Comparison of ENCODE assay signal across 22 cellular contexts in the genomic region with DNA sequence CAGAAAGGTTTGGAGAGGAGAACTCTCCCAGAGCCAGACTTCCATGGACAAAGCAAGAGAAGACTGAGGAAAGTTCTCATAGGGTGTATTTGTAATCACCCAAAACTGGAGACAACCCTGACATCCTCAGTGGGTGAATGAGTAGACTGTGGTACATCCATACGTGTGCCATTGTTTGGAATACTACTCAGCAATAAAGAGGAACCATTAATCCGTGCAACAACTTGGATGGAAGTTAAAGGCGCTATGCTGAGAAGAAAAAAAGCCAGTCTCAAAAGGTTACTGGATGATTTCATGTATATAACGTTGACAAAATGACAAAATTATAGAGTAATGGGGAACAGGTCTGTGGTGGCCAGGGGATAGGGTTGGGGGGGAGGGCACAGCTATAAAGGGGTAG. TPM values are rescaled to one million over a fixed set of nuclear protein-coding genes. Genes with fewer than 3 reads are reported as not detected.
DNase-seq lines count a peak whose midpoint lies in the region; ATAC-seq, FAIRE-seq and TF ChIP-seq lines count a peak whose summit lies in the region.
"Had no signal": no experiment of that assay in that cellular context is flagged by ENCODE, and none has a peak within 500 bp of the region (broad histone marks: within the 10 kb centered on the region; RNA-seq: fewer than 3 reads in every experiment).

No MANE protein-coding gene starts in this region.

- no TSS peak for BruUV-seq in K562 (replicated peaks; lab: Mats Ljungman, UMichigan)

- FAIRE-seq in K562 (lab: Jason Lieb, UNC), result no peak
- FAIRE-seq: A549, D721Med, G401.6, GM12891, GM19239 had no signal

- H4K20me1 ChIP-seq in SK-N-SH (ENCODE audit: insufficient read depth) (no peaks in the 10 kb centered on the region), K562 (replicated peaks; ENCODE audit: control insufficient read depth, insufficient read depth, low read length) (no peaks in the 10 kb centered on the region)

- TF ChIP-seq POLR2A in heart left ventricle (IDR thresholded peaks at IDR 0.05) (no peak), K562 (conservative IDR thresholded peaks at IDR 0.05) (no peak)

- intact Hi-C loops in left ventricle myocardium inferior (cut with micrococcal nuclease) (no loop called here), heart left ventricle (cut with DNase I) (no loop called here), K562 (cut with micrococcal nuclease) (no loop called here)

- H3K9me1 ChIP-seq in K562 (ENCODE audit: control insufficient read depth, insufficient read depth, low read length), result no peaks in the 10 kb centered on the region

- H3K4me1 ChIP-seq in SK-N-SH (ENCODE audit: control insufficient read depth in 1 of 2, insufficient read depth in 2 of 2, low read depth in 1 of 2, low read length in 1 of 2) (peaks cover 0 to 6% of the 10 kb centered on the region in 2 experiments; a peak in 1 of 4 replicates), left ventricle myocardium inferior (peaks cover 37% of the 10 kb centered on the region), heart left ventricle (peaks cover 0 to 27% (median 10%) of the 10 kb centered on the region in 12 donors), K562 (replicated peaks in 1 of 2; ENCODE audit: control insufficient read depth in 2 of 2, insufficient read depth in 2 of 2, low read length in 2 of 2) (peaks cover 34 to 90% of the 10 kb centered on the region in 2 experiments)
- H3K4me1 ChIP-seq: BE2C, BLaER1 had no signal

- H3K9ac ChIP-seq in SK-N-SH, result no peak overlapping the region
- no peak overlapping the region for H3K9ac ChIP-seq in K562 (ENCODE audit: insufficient read depth in 1 of 2, low read depth in 2 of 2, low read length in 2 of 2)
- H3K9ac ChIP-seq: BLaER1 had no signal

- no peak overlapping the region for H3K4me2 ChIP-seq in SK-N-SH
- no peak overlapping the region; the same call in 1 of the 2 replicates for H3K4me2 ChIP-seq in K562 (ENCODE audit: insufficient read depth, low read length)
- H3K4me2 ChIP-seq: BLaER1 had no signal

- H2AFZ ChIP-seq in SK-N-SH (ENCODE audit: low read depth) (no peak overlapping the region), K562 (ENCODE audit: low read depth, low read length) (no peak overlapping the region)

- TF ChIP-seq EP300 in SK-N-SH (IDR thresholded peaks at IDR 0.05; ENCODE audit: borderline replicate concordance in 1 of 2, low read depth in 1 of 2, low read length in 1 of 2) (no peak), K562 (IDR thresholded peaks at IDR 0.05; ENCODE audit: low read length) (no peak)

- in situ Hi-C loops in K562 (cut with MboI), result no loop called here

- H3K79me2 ChIP-seq in SK-N-SH (ENCODE audit: insufficient read depth), result no peaks in the 10 kb centered on the region
- H3K79me2 ChIP-seq in K562 (ENCODE audit: control insufficient read depth, insufficient read depth, low read length), result peaks cover 67% of the 10 kb centered on the region

- no peak for TF ChIP-seq RAD21 in SK-N-SH (IDR thresholded peaks at IDR 0.05; ENCODE audit: low read length)
- no peak for TF ChIP-seq RAD21 in K562 (CRISPR knock-in tag; conservative IDR thresholded peaks at IDR 0.05 in 1 of 2, IDR thresholded peaks at IDR 0.05 in 1 of 2)

- no peak for ATAC-seq in SK-N-SH treated with all-trans-retinoic acid at 6 μM for 48 hours
- ATAC-seq in heart left ventricle, result no peak
- no peak for ATAC-seq in K562
- ATAC-seq in GM19452 (IDR thresholded peaks at IDR 0.05; ENCODE audit: unreplicated experiment), result no peak
- ATAC-seq: A549 had no signal

- 84% methylated on average over 4 of the region's 4 CpGs for WGBS in SK-N-SH (ENCODE audit: low lambda C conversion rate)
- WGBS in heart left ventricle, 4 donors, result 93 to 95% (median 93%) methylated on average over 4 of the region's 4 CpGs
- WGBS in K562 (ENCODE audit: insufficient coverage, low coverage, missing lambda C conversion rate), result 87% methylated on average over 4 of the region's 4 CpGs

- no peak for DNase-seq in SK-N-SH
- no peak for DNase-seq in left ventricle myocardium inferior
- DNase-seq in heart left ventricle, result no peak
- no peak for DNase-seq in K562 (ENCODE audit: extremely low read depth in 1 of 4, low spot score in 3 of 4)
- no peak for DNase-seq in Ammon's horn (ENCODE audit: low spot score)
- DNase-seq: BE2C; C1 segment of cervical spinal cord; Caco-2; Calu3; CD4-positive, alpha-beta memory T cell; CD4-positive, CD25-positive, alpha-beta regulatory T cell; DMS79 treated with DMSO at 0.1 percent for 48 hours; GF-D8 had no signal

- CTCF ChIA-PET in SK-N-SH (lab: Yijun Ruan, JAX), result interaction anchor here (1.2 to 33.3 kb wide), 4 partner anchors 9 to 49 kb away, joined by 4 to 1017 read pairs (median 33); a partner anchor contains a TSS
- CTCF ChIA-PET in K562 (lab: Yijun Ruan, JAX; ENCODE audit: low intra/inter-chr PET ratio), result no interaction called here

- POLR2A ChIA-PET in SK-N-SH (lab: Yijun Ruan, JAX), result no interaction called here
- POLR2A ChIA-PET in K562 (lab: Yijun Ruan, JAX), result interaction anchor here (1.2 to 2.6 kb wide), 2 partner anchors 11 to 21 kb away, joined by 4 to 13 read pairs; no protein-coding TSS in a partner anchor

- H3K9me3 ChIP-seq in SK-N-SH, result no peaks in the 10 kb centered on the region
- no peaks in the 10 kb centered on the region for H3K9me3 ChIP-seq in left ventricle myocardium inferior (replicated peaks)
- H3K9me3 ChIP-seq in heart left ventricle, result peaks cover 0 to 6% (median 0%) of the 10 kb centered on the region in 12 donors
- H3K9me3 ChIP-seq in K562 (replicated peaks; ENCODE audit: control insufficient read depth, insufficient read depth, low read depth, low read length), result no peaks in the 10 kb centered on the region
- H3K9me3 ChIP-seq: A549, BE2C, BLaER1, Caco-2 had no signal

- no peaks in the 10 kb centered on the region for H3K36me3 ChIP-seq in SK-N-SH (replicated peaks in 1 of 2; ENCODE audit: control insufficient read depth in 1 of 2, insufficient read depth in 2 of 2, low read length in 1 of 2)
- no peaks in the 10 kb centered on the region for H3K36me3 ChIP-seq in left ventricle myocardium inferior
- no peaks in the 10 kb centered on the region for H3K36me3 ChIP-seq in heart left ventricle
- H3K36me3 ChIP-seq in K562 (ENCODE audit: control insufficient read depth, insufficient read depth, low read length), result peaks cover 3% of the 10 kb centered on the region; the same call in 1 of the 3 replicates
- H3K36me3 ChIP-seq: BE2C, BLaER1 had no signal

- H3K27ac ChIP-seq in SK-N-SH (ENCODE audit: low read depth in 2 of 2, low read length in 1 of 2), result no peak overlapping the region
- peak overlapping the region; percentile 36 for H3K27ac ChIP-seq in left ventricle myocardium inferior (replicated peaks)
- H3K27ac ChIP-seq in heart left ventricle, result no peak overlapping the region
- peak overlapping the region; percentile 88 for H3K27ac ChIP-seq in K562 (ENCODE audit: extremely low read depth, low read depth, low read length)
- H3K27ac ChIP-seq: 22Rv1, A549, BLaER1 had no signal

- TF ChIP-seq CTCF in SK-N-SH (IDR thresholded peaks at IDR 0.05) (no peak), left ventricle myocardium inferior (IDR thresholded peaks at IDR 0.05; ENCODE audit: borderline replicate concordance) (no peak), heart left ventricle (IDR thresholded peaks at IDR 0.05) (no peak), K562 (IDR thresholded peaks at IDR 0.05 in 2 of 3, conservative IDR thresholded peaks at IDR 0.05 in 1 of 3; ENCODE audit: insufficient read depth in 2 of 3, low read depth in 1 of 3, low read length in 3 of 3) (no peak)

- no peaks in the 10 kb centered on the region for H3F3A ChIP-seq in SK-N-SH (replicated peaks; ENCODE audit: insufficient read depth)

- no peaks in the 10 kb centered on the region for H3K9me2 ChIP-seq in SK-N-SH

- H3K4me3 ChIP-seq in SK-N-SH (ENCODE audit: low read depth in 2 of 2, low read length in 1 of 2) (no peak overlapping the region), left ventricle myocardium inferior (no peak overlapping the region), heart left ventricle (no peak overlapping the region), K562 (no peak overlapping the region)
- H3K4me3 ChIP-seq: A549, BLaER1 had no signal

- no peaks in the 10 kb centered on the region for H3K27me3 ChIP-seq in SK-N-SH (ENCODE audit: insufficient read depth)
- no peaks in the 10 kb centered on the region for H3K27me3 ChIP-seq in left ventricle myocardium inferior (ENCODE audit: low read depth)
- H3K27me3 ChIP-seq in heart left ventricle, result no peaks in the 10 kb centered on the region
- H3K27me3 ChIP-seq in K562 (ENCODE audit: control insufficient read depth in 2 of 2, insufficient read depth in 2 of 2, low read length in 2 of 2), result no peaks in the 10 kb centered on the region
- H3K27me3 ChIP-seq: BE2C, BLaER1 had no signal

RNA-seq across cellular contexts. Expression of a gene that starts 24.1 kb away (rescaled TPM):
- 69.4 and 80.2 TPM in 2 replicates for polyA plus RNA-seq in SK-N-SH (2012; rRNA removed)
- 25.4 and 37.4 TPM in 2 replicates for polyA plus RNA-seq in SK-N-SH (2012; cell fraction: cytosol; rRNA removed)
- 176 and 217 TPM in 2 replicates for polyA plus RNA-seq in SK-N-SH (2012; cell fraction: nucleus; rRNA removed)
- 31.4 TPM for total RNA-seq in left ventricle myocardium inferior
- 10 to 100 TPM; 18.3 to 58.0 (median 31.6) TPM for total RNA-seq in heart left ventricle
- 10 to 100 TPM; 27.4 to 57.0 TPM for polyA plus RNA-seq in heart left ventricle
- 364 and 807 TPM in 2 replicates for total RNA-seq in K562 (2011; cell fraction: chromatin; rRNA removed; ENCODE audit: low replicate concordance)
- 428 and 514 TPM in 2 replicates for total RNA-seq in K562 (2011; cell fraction: nucleolus; rRNA removed)
- total RNA-seq in K562 (2011; cell fraction: nucleoplasm; rRNA removed), result 376 and 406 TPM in 2 replicates
- 18.9 and 23.7 TPM in 2 replicates for total RNA-seq in K562 (2014; rRNA removed)
- 31.0 and 34.3 TPM in 2 replicates for total RNA-seq in K562 (2014; rRNA removed; fragmentation: Illumina TruSeq; extraction: Trizol)
- 44.0 and 44.1 TPM in 2 replicates for total RNA-seq in K562 (2015; rRNA removed; fragmentation: Illumina TruSeq; extraction: Trizol)
- total RNA-seq in K562 (2021), result 78.5 and 79.6 TPM in 2 replicates
- 52.9 and 143 TPM in 2 replicates for polyA plus RNA-seq in K562 (2011; rRNA removed)
- 146 and 165 TPM in 2 replicates for polyA plus RNA-seq in K562 (2011; cell fraction: cytosol; rRNA removed)
- 466 and 543 TPM in 2 replicates for polyA plus RNA-seq in K562 (2011; cell fraction: nucleus; rRNA removed)
- polyA plus RNA-seq in K562 (2012), result 57.3 and 151 TPM in 2 replicates
- polyA plus RNA-seq in K562 (2014; fragmentation: Illumina TruSeq; extraction: Trizol), result 76.9 and 81.4 TPM in 2 replicates
- polyA plus RNA-seq in K562 (2014; fragmentation: Nextera tagmentation; extraction: Ambion mirVana), result 10 to 100 TPM; 11.4 to 14.8 TPM
- 55.0 and 58.0 TPM in 2 replicates for polyA plus RNA-seq in K562 (2014; rRNA removed)
- 123 TPM in 2 replicates for polyA minus RNA-seq in K562 (2011; rRNA and poly(A)+ RNA removed)
- polyA minus RNA-seq in K562 (2011; cell fraction: cytosol; rRNA and poly(A)+ RNA removed), result 96.4 and 118 TPM in 2 replicates
- polyA minus RNA-seq in K562 (2011; cell fraction: nucleus; rRNA and poly(A)+ RNA removed), result 142 and 264 TPM in 2 replicates

RNA-seq across cellular contexts. Expression of a gene that starts 38.2 kb away (rescaled TPM):
- 20.2 and 24.4 TPM in 2 replicates for polyA plus RNA-seq in SK-N-SH (2012; rRNA removed)
- 15.9 and 20.5 TPM in 2 replicates for polyA plus RNA-seq in SK-N-SH (2012; cell fraction: cytosol; rRNA removed)
- polyA plus RNA-seq in SK-N-SH (2012; cell fraction: nucleus; rRNA removed), result 67.4 and 80.9 TPM in 2 replicates
- total RNA-seq in left ventricle myocardium inferior, result 57.4 TPM
- 10 to 100 TPM; 27.4 to 55.2 (median 42.3) TPM for total RNA-seq in heart left ventricle
- polyA plus RNA-seq in heart left ventricle, result 10 to 100 TPM; 28.7 to 65.0 TPM
- 103 and 194 TPM in 2 replicates for total RNA-seq in K562 (2011; cell fraction: chromatin; rRNA removed; ENCODE audit: low replicate concordance)
- 85.6 and 90.0 TPM in 2 replicates for total RNA-seq in K562 (2011; cell fraction: nucleolus; rRNA removed)
- total RNA-seq in K562 (2011; cell fraction: nucleoplasm; rRNA removed), result 95.6 and 105 TPM in 2 replicates
- total RNA-seq in K562 (2014; rRNA removed), result 12.6 and 16.8 TPM in 2 replicates
- total RNA-seq in K562 (2014; rRNA removed; fragmentation: Illumina TruSeq; extraction: Trizol), result 10.0 and 10.8 TPM in 2 replicates
- total RNA-seq in K562 (2015; rRNA removed; fragmentation: Illumina TruSeq; extraction: Trizol), result 11.6 and 12.6 TPM in 2 replicates
- total RNA-seq in K562 (2021), result 26.7 and 29.8 TPM in 2 replicates
- polyA plus RNA-seq in K562 (2011; rRNA removed), result 25.5 and 53.9 TPM in 2 replicates
- 28.1 and 37.8 TPM in 2 replicates for polyA plus RNA-seq in K562 (2011; cell fraction: cytosol; rRNA removed)
- 274 and 277 TPM in 2 replicates for polyA plus RNA-seq in K562 (2011; cell fraction: nucleus; rRNA removed)
- 33.7 and 73.6 TPM in 2 replicates for polyA plus RNA-seq in K562 (2012)
- polyA plus RNA-seq in K562 (2014; fragmentation: Illumina TruSeq; extraction: Trizol), result 30.4 and 32.8 TPM in 2 replicates
- 1 to 10 TPM in 1 of 2 experiments, under 1 TPM in 1; 0.70 to 1.1 TPM for polyA plus RNA-seq in K562 (2014; fragmentation: Nextera tagmentation; extraction: Ambion mirVana)
- polyA plus RNA-seq in K562 (2014; rRNA removed), result 32.3 and 43.2 TPM in 2 replicates
- polyA minus RNA-seq in K562 (2011; rRNA and poly(A)+ RNA removed), result 17.6 and 23.6 TPM in 2 replicates
- 11.7 and 21.4 TPM in 2 replicates for polyA minus RNA-seq in K562 (2011; cell fraction: cytosol; rRNA and poly(A)+ RNA removed)
- polyA minus RNA-seq in K562 (2011; cell fraction: nucleus; rRNA and poly(A)+ RNA removed), result 20.3 and 37.2 TPM in 2 replicates

RNA-seq across cellular contexts. Expression of a gene that starts 42.8 kb away (rescaled TPM):
- polyA plus RNA-seq in SK-N-SH (2012; rRNA removed) (45.5 and 47.8 TPM in 2 replicates), heart left ventricle (1 to 10 TPM; 4.5 to 7.9 TPM), K562 (2011; rRNA removed) (48.3 and 52.7 TPM in 2 replicates), K562 (2014; fragmentation: Illumina TruSeq; extraction: Trizol) (49.5 and 52.3 TPM in 2 replicates), K562 (2014; fragmentation: Nextera tagmentation; extraction: Ambion mirVana) (1 to 10 TPM; 3.3 to 6.3 TPM), K562 (2014; rRNA removed) (24.9 and 33.8 TPM in 2 replicates)
- polyA plus RNA-seq in SK-N-SH (2012; cell fraction: cytosol; rRNA removed), result 32.0 and 43.2 TPM in 2 replicates
- polyA plus RNA-seq in SK-N-SH (2012; cell fraction: nucleus; rRNA removed), result 33.7 and 37.7 TPM in 2 replicates
- total RNA-seq in left ventricle myocardium inferior (10.0 TPM), heart left ventricle (10 to 100 TPM in 4 of 9 donors, 1 to 10 TPM in 5; 4.9 to 12.5 (median 9.9) TPM), K562 (2014; rRNA removed) (26.2 and 30.3 TPM in 2 replicates), K562 (2014; rRNA removed; fragmentation: Illumina TruSeq; extraction: Trizol) (25.8 and 26.4 TPM in 2 replicates), K562 (2015; rRNA removed; fragmentation: Illumina TruSeq; extraction: Trizol) (28.7 and 29.1 TPM in 2 replicates), K562 (2021) (37.6 and 40.3 TPM in 2 replicates)
- 40.2 and 80.6 TPM in 2 replicates for total RNA-seq in K562 (2011; cell fraction: chromatin; rRNA removed; ENCODE audit: low replicate concordance)
- 34.5 and 47.0 TPM in 2 replicates for total RNA-seq in K562 (2011; cell fraction: nucleolus; rRNA removed)
- total RNA-seq in K562 (2011; cell fraction: nucleoplasm; rRNA removed), result 34.2 and 36.7 TPM in 2 replicates
- polyA plus RNA-seq in K562 (2011; cell fraction: cytosol; rRNA removed), result 61.4 and 68.7 TPM in 2 replicates
- 59.7 and 61.5 TPM in 2 replicates for polyA plus RNA-seq in K562 (2011; cell fraction: nucleus; rRNA removed)
- 33.2 and 62.0 TPM in 2 replicates for polyA plus RNA-seq in K562 (2012)
- polyA minus RNA-seq in K562 (2011; rRNA and poly(A)+ RNA removed), result 42.1 and 50.9 TPM in 2 replicates
- polyA minus RNA-seq in K562 (2011; cell fraction: cytosol; rRNA and poly(A)+ RNA removed), result 22.4 and 26.2 TPM in 2 replicates
- 20.7 and 27.2 TPM in 2 replicates for polyA minus RNA-seq in K562 (2011; cell fraction: nucleus; rRNA and poly(A)+ RNA removed)

Comparison
In these comparisons a context has a peak if more than half of its experiments do, and no peak if none do; other contexts are left out.
1. H3K27ac ChIP-seq: peak in left ventricle myocardium inferior (single experiment) and K562 (single experiment); none in SK-N-SH (0 of 2) and heart left ventricle (0 of 12).